In genomic region chr19:52170304-52170703, GRCh38 we compare ENCODE assay signal across 8 cellular contexts. TPM values are rescaled to one million over a fixed set of nuclear protein-coding genes. Genes with fewer than 3 reads are reported as not detected.
DNase-seq lines count a peak whose midpoint lies in the region; TF ChIP-seq lines count a peak whose summit lies in the region.

No MANE protein-coding gene starts in this region.

- H3K9me3 ChIP-seq in uterus, result no peaks in the 10 kb centered on the region

- no peak for TF ChIP-seq CTCF in cardiac fibroblast (IDR thresholded peaks at IDR 0.05; ENCODE audit: low read depth, low read length)
- no peak for TF ChIP-seq CTCF in mesothelial cell of epicardium (IDR thresholded peaks at IDR 0.05; ENCODE audit: unreplicated experiment)
- TF ChIP-seq CTCF in uterus (IDR thresholded peaks at IDR 0.05), result no peak

- DNase-seq in activated naive CD4-positive, alpha-beta T cell treated with Interleukin-2 at 50 U/mL for 16 hours, result no peak
- DNase-seq in cardiac fibroblast (ENCODE audit: low read depth in 2 of 2) (peak in 1 of 2 donors; percentile 1), mesothelial cell of epicardium (ENCODE audit: low spot score in 2 of 2, unreplicated experiment in 2 of 2) (no peak), uterus (no peak), NCI-H1694 treated with DMSO at 0.1 percent for 48 hours (lab: John Stamatoyannopoulos, UW) (no peak), mesenteric fat pad (ENCODE audit: low spot score) (no peak), SW480 (ENCODE audit: low spot score) (no peak)

- peaks cover 38% of the 10 kb centered on the region for H3K4me1 Mint-ChIP-seq in activated naive CD4-positive, alpha-beta T cell treated with anti-CD3 and anti-CD28 coated beads, Interleukin-2, amount 50 U/mL, for 24 hours
- H3K4me1 Mint-ChIP-seq in mesothelial cell of epicardium, result peaks cover 15% of the 10 kb centered on the region

- H3K36me3 Mint-ChIP-seq in activated naive CD4-positive, alpha-beta T cell treated with anti-CD3 and anti-CD28 coated beads, Interleukin-2, amount 50 U/mL, for 24 hours, result peaks cover 24% of the 10 kb centered on the region
- H3K36me3 Mint-ChIP-seq in mesothelial cell of epicardium, result peaks cover 22% of the 10 kb centered on the region

- H3K9me3 Mint-ChIP-seq in activated naive CD4-positive, alpha-beta T cell treated with anti-CD3 and anti-CD28 coated beads, Interleukin-2, amount 50 U/mL, for 24 hours, result no peaks in the 10 kb centered on the region
- H3K9me3 Mint-ChIP-seq in mesothelial cell of epicardium, result peaks cover 3% of the 10 kb centered on the region

- H3K4me3 ChIP-seq in cardiac fibroblast (replicated peaks in 1 of 2; ENCODE audit: low read depth in 2 of 2, low read length in 2 of 2) (peak overlapping the region; percentile 87 to 92), uterus (peak overlapping the region; percentile 78 to 91)

- no peak for TF ChIP-seq POLR2A in uterus (IDR thresholded peaks at IDR 0.05)

- H3K4me1 ChIP-seq in uterus, result no peaks in the 10 kb centered on the region

- intact Hi-C loops in uterus (cut with DNase I; ENCODE audit: low total_unique reads), result no loop called here

- no peaks in the 10 kb centered on the region for H3K27me3 ChIP-seq in uterus

- peak overlapping the region; percentile 69 for H3K27ac Mint-ChIP-seq in activated naive CD4-positive, alpha-beta T cell treated with anti-CD3 and anti-CD28 coated beads, Interleukin-2, amount 50 U/mL, for 24 hours
- H3K27ac Mint-ChIP-seq in mesothelial cell of epicardium, result peak overlapping the region; percentile 97

- peak overlapping the region; percentile 95 for H3K4me3 Mint-ChIP-seq in activated naive CD4-positive, alpha-beta T cell treated with anti-CD3 and anti-CD28 coated beads, Interleukin-2, amount 50 U/mL, for 24 hours
- H3K4me3 Mint-ChIP-seq in mesothelial cell of epicardium, result peak overlapping the region; percentile 92

- H3K27ac ChIP-seq in uterus, result peak overlapping the region; percentile 87 to 89

- H3K27me3 Mint-ChIP-seq in activated naive CD4-positive, alpha-beta T cell treated with anti-CD3 and anti-CD28 coated beads, Interleukin-2, amount 50 U/mL, for 24 hours, result no peaks in the 10 kb centered on the region
- H3K27me3 Mint-ChIP-seq in mesothelial cell of epicardium (ENCODE audit: low read depth), result no peaks in the 10 kb centered on the region

- no peaks in the 10 kb centered on the region for H3K36me3 ChIP-seq in uterus

RNA-seq across cellular contexts. Expression of gene ZNF836, which starts 1.1 kb away (rescaled TPM):
- total RNA-seq in mesothelial cell of epicardium (17.4 to 21.2 TPM (median 19.1 TPM) in 3 replicates), uterus (10 to 100 TPM in 3 of 4 donors, 1 to 10 TPM in 1; 6.1 to 31.5 (median 20.3) TPM), mesenteric fat pad (8.2 TPM)

RNA-seq across cellular contexts. Expression of gene PPP2R1A, which starts 19.5 kb away (rescaled TPM):
- total RNA-seq in mesothelial cell of epicardium (308 to 331 TPM (median 314 TPM) in 3 replicates), uterus (100 to 1,000 TPM in 2 of 4 donors, 10 to 100 TPM in 2; 38.5 to 223 (median 134) TPM), mesenteric fat pad (184 TPM)

RNA-seq across cellular contexts. Expression of gene ZNF616, which starts 30.6 kb away (rescaled TPM):
- total RNA-seq in mesothelial cell of epicardium, result 19.1 to 21.7 TPM (median 19.8 TPM) in 3 replicates
- total RNA-seq in uterus, result 10 to 100 TPM in 3 of 4 donors, 1 to 10 TPM in 1; 2.4 to 27.2 (median 17.6) TPM
- total RNA-seq in mesenteric fat pad, result 7.2 TPM
